ENCODE assay signal across 9 cellular contexts in genomic region chr6:73343164-73343563, GRCh38. TPM values are rescaled to one million over a fixed set of nuclear protein-coding genes. Genes with fewer than 3 reads are reported as not detected.
"Had no signal": no experiment of that assay in that cellular context is flagged by ENCODE, and none has a peak within 500 bp of the region (broad histone marks: within the 10 kb centered on the region; RNA-seq: fewer than 3 reads in every experiment).

No MANE protein-coding gene starts in this region.

- ATAC-seq: GM23338, HCT116 had no signal

- H3K9me3 ChIP-seq: HAP-1 had no signal

- DNase-seq: H7, IMR-90, KBM-7 had no signal

- H3K27ac Mint-ChIP-seq: GM23338 had no signal

- H3K4me2 ChIP-seq: GM23338 had no signal

- H3K36me3 ChIP-seq: HAP-1 had no signal

- H3K4me1 ChIP-seq: HAP-1 had no signal

- H3K4me3 ChIP-seq: GM23338, HAP-1 had no signal

- H3K4me3 Mint-ChIP-seq: GM23338 had no signal

- FAIRE-seq: HTR-8/SVneo had no signal

RNA-seq across cellular contexts. Expression of gene DPPA5, which starts 10.9 kb away (rescaled TPM):
- total RNA-seq: H4, HT-29, IMR-90 had no signal
- polyA plus RNA-seq: IMR-90 had no signal

RNA-seq across cellular contexts. Expression of gene KHDC3L, which starts 19.3 kb away (rescaled TPM):
- total RNA-seq: GM23338, H4, HT-29, IMR-90 had no signal
- polyA plus RNA-seq: GM23338, IMR-90 had no signal

RNA-seq across cellular contexts. Expression of gene OOEP, which starts 26.5 kb away (rescaled TPM):
- total RNA-seq: GM23338, H4, H7, HT-29, IMR-90 had no signal
- polyA plus RNA-seq: IMR-90 had no signal

RNA-seq across cellular contexts. Expression of gene DDX43, which starts 51.5 kb away (rescaled TPM):
- total RNA-seq: H4, HT-29, IMR-90 had no signal
